12 cellular contexts compared by ENCODE assay signal in the genomic region with DNA sequence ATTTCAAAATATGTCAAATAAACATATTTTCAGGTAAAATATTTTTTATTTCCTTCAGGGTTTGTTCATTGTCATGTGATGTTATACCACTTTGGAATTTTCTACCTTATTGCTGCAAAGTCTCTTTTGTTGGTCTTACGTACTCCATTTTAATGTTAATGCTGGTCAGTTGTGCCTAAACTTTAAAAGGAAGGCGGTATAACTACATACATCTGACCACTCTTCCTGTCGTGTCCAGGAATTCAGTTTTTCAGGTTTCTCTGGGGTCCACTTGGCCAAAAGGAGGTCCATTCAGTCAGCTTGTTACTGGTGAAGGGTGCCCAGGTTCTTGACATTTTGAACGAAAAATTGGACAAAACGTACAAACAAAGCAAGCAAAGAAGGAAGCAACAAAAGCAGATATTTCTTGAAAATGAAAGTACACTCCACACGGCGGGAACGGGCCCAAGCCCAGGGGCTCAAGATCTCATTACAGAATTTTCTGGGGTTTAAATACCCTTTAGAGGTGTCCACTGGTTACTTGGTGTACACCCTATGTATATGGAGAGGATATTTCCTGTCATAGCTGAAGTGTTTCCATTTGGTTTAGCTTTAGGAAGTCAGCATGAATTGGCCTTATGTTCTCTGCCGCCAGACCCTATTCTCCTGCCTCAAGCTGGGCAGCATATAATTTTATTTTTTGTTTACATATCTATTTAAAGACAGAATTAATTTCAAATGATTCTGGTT.
A peak's percentile ranks its signal among the peaks of the same experiment; 100 is the strongest.
DNase-seq lines count a peak whose midpoint lies in the region; ATAC-seq and TF ChIP-seq lines count a peak whose summit lies in the region.
"Had no signal": no experiment of that assay in that cellular context is flagged by ENCODE, and none has a peak within 500 bp of the region (broad histone marks: within the 10 kb centered on the region; RNA-seq: fewer than 3 reads in every experiment).

No MANE protein-coding gene starts in this region.

- POLR2A ChIA-PET in WTC11 (lab: Charles Lee) = no interaction called here

- H3K27ac ChIP-seq in GM23338 (ENCODE audit: low read depth) (no peak overlapping the region), aorta (ENCODE audit: low read depth in 1 of 2, low read length in 2 of 2) (no peak overlapping the region)
- H3K27ac ChIP-seq: BLaER1 treated with 17β-estradiol and CSF1 and Interleukin-3, amounts not matched to agents 10 nM and 100 nM had no signal

- H3K36me3 Mint-ChIP-seq in GM23338 (ENCODE audit: low read depth) (peaks cover 6% of the 10 kb centered on the region; the same call in 2 of the 3 replicates), WTC11 (peaks cover 12% of the 10 kb centered on the region)
- H3K36me3 Mint-ChIP-seq: CD4-positive, CD25-positive, alpha-beta regulatory T cell had no signal

- DNase-seq in GM23338 (ENCODE audit: low spot score) (no peak), HT1080 (ENCODE audit: low read depth) (peak; percentile 11), WTC11 (ENCODE audit: low spot score) (no peak), NCI-H1694 (lab: John Stamatoyannopoulos, UW) (no peak), aorta (no peak)
- DNase-seq: AML-193; CD4-positive, CD25-positive, alpha-beta regulatory T cell; DMS53; GF-D8 had no signal

- H4K20me1 ChIP-seq in GM23338 (replicated peaks; ENCODE audit: insufficient read depth) = no peaks in the 10 kb centered on the region
- H4K20me1 ChIP-seq: BLaER1 treated with 17β-estradiol and CSF1 and Interleukin-3, amounts not matched to agents 10 nM and 100 nM had no signal

- no peaks in the 10 kb centered on the region for H3K9me2 ChIP-seq in GM23338 (ENCODE audit: insufficient read depth)

- CTCF ChIA-PET in WTC11 (lab: Charles Lee) = interaction anchor here (0.6 kb wide), 1 partner anchor 453 kb away, joined by 3 read pairs; no protein-coding TSS in a partner anchor

- H3K27me3 ChIP-seq in GM23338 (ENCODE audit: insufficient read depth) (no peaks in the 10 kb centered on the region), aorta (ENCODE audit: control insufficient read depth in 1 of 2, insufficient read depth in 2 of 2, low read length in 1 of 2) (no peaks in the 10 kb centered on the region)
- H3K27me3 ChIP-seq: BLaER1 treated with 17β-estradiol and CSF1 and Interleukin-3, amounts not matched to agents 10 nM and 100 nM had no signal

- H3K4me2 ChIP-seq in GM23338 = peak overlapping the region; percentile 66
- H3K4me2 ChIP-seq: BLaER1 treated with 17β-estradiol and CSF1 and Interleukin-3, amounts not matched to agents 10 nM and 100 nM had no signal

- H3K27ac Mint-ChIP-seq in GM23338 = peak overlapping the region; percentile 41; the same call in 1 of the 2 replicates
- H3K27ac Mint-ChIP-seq in WTC11 = peak overlapping the region; percentile 66
- H3K27ac Mint-ChIP-seq: CD4-positive, CD25-positive, alpha-beta regulatory T cell had no signal

- TF ChIP-seq CTCF in GM23338 (conservative IDR thresholded peaks at IDR 0.05; ENCODE audit: low read depth in 2 of 2) (no peak), WTC11 (IDR thresholded peaks at IDR 0.05) (no peak)

- H2AFZ ChIP-seq in GM23338 = no peak overlapping the region

- ATAC-seq in GM23338 (no peak), WTC11 (no peak), HG02884 (IDR thresholded peaks at IDR 0.05; ENCODE audit: unreplicated experiment) (no peak), aorta (ENCODE audit: low FRiP score) (no peak)
- ATAC-seq: K562 had no signal

- peaks cover 11% of the 10 kb centered on the region; the same call in 2 of the 3 replicates for H3K9me3 Mint-ChIP-seq in GM23338
- H3K9me3 Mint-ChIP-seq in WTC11 = peaks cover 14% of the 10 kb centered on the region

- 90 to 91% methylated on average over 9 of the region's 9 CpGs for WGBS in aorta, 2 donors

- H3K27me3 Mint-ChIP-seq in GM23338 (ENCODE audit: insufficient read depth, low read depth, poor library complexity) (no peaks in the 10 kb centered on the region), WTC11 (ENCODE audit: low read depth) (no peaks in the 10 kb centered on the region)
- H3K27me3 Mint-ChIP-seq: CD4-positive, CD25-positive, alpha-beta regulatory T cell had no signal

- H3K4me3 ChIP-seq in GM23338 = no peak overlapping the region
- H3K4me3 ChIP-seq in aorta (ENCODE audit: low read length in 2 of 2) = no peak overlapping the region
- H3K4me3 ChIP-seq: BLaER1 treated with 17β-estradiol and CSF1 and Interleukin-3, amounts not matched to agents 10 nM and 100 nM; K562 had no signal

- H3K4me3 Mint-ChIP-seq in GM23338 = no peak overlapping the region
- H3K4me3 Mint-ChIP-seq in WTC11 = no peak overlapping the region
- H3K4me3 Mint-ChIP-seq: CD4-positive, CD25-positive, alpha-beta regulatory T cell had no signal

- peaks cover 21% of the 10 kb centered on the region for H3K4me1 ChIP-seq in GM23338 (ENCODE audit: insufficient read depth)
- no peaks in the 10 kb centered on the region for H3K4me1 ChIP-seq in aorta (ENCODE audit: control insufficient read depth in 1 of 2, insufficient read depth in 2 of 2, low read length in 2 of 2)
- H3K4me1 ChIP-seq: BLaER1 treated with 17β-estradiol and CSF1 and Interleukin-3, amounts not matched to agents 10 nM and 100 nM had no signal

- H3K36me3 ChIP-seq in GM23338 (ENCODE audit: insufficient read depth) (no peaks in the 10 kb centered on the region), aorta (ENCODE audit: control insufficient read depth in 1 of 2, insufficient read depth in 2 of 2, low read length in 1 of 2) (no peaks in the 10 kb centered on the region)
- H3K36me3 ChIP-seq: BLaER1 treated with 17β-estradiol and CSF1 and Interleukin-3, amounts not matched to agents 10 nM and 100 nM had no signal

- H3K9me3 ChIP-seq in aorta (ENCODE audit: control insufficient read depth, low read length) = no peaks in the 10 kb centered on the region
- H3K9me3 ChIP-seq: BLaER1 treated with 17β-estradiol and CSF1 and Interleukin-3, amounts not matched to agents 10 nM and 100 nM had no signal

- no peaks in the 10 kb centered on the region for H3K79me2 ChIP-seq in GM23338 (replicated peaks; ENCODE audit: insufficient read depth)

- no peaks in the 10 kb centered on the region for H3F3A ChIP-seq in GM23338 (replicated peaks; ENCODE audit: low read depth)

- H3K4me1 Mint-ChIP-seq in GM23338 (peaks cover 17% of the 10 kb centered on the region), WTC11 (peaks cover 26% of the 10 kb centered on the region)
- H3K4me1 Mint-ChIP-seq: CD4-positive, CD25-positive, alpha-beta regulatory T cell had no signal

- intact Hi-C loops in aorta (cut with DNase I) = no loop called here

TF ChIP-seq in GM23338, 12 proteins besides CTCF, POLR2A, EP300 and RAD21:
- TF ChIP-seq JUNB (IDR thresholded peaks at IDR 0.05; ENCODE audit: unreplicated experiment) (no peak), ZNF114 (CRISPR knock-in tag; IDR thresholded peaks at IDR 0.05) (no peak)
- TF ChIP-seq, protein P1, sequence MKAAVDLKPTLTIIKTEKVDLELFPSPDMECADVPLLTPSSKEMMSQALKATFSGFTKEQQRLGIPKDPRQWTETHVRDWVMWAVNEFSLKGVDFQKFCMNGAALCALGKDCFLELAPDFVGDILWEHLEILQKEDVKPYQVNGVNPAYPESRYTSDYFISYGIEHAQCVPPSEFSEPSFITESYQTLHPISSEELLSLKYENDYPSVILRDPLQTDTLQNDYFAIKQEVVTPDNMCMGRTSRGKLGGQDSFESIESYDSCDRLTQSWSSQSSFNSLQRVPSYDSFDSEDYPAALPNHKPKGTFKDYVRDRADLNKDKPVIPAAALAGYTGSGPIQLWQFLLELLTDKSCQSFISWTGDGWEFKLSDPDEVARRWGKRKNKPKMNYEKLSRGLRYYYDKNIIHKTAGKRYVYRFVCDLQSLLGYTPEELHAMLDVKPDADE (IDR thresholded peaks at IDR 0.05) = no peak

TF ChIP-seq in WTC11, 78 proteins besides CTCF, POLR2A, EP300 and RAD21:
- TF ChIP-seq TCF7 (CRISPR knock-in tag; IDR thresholded peaks at IDR 0.05; ENCODE audit: low read depth) (no peak), NR2C2 (CRISPR knock-in tag; IDR thresholded peaks at IDR 0.05) (no peak), NFE2L1 (CRISPR knock-in tag; IDR thresholded peaks at IDR 0.05) (no peak)
